18 cellular contexts compared by ENCODE assay signal in the genomic region with DNA sequence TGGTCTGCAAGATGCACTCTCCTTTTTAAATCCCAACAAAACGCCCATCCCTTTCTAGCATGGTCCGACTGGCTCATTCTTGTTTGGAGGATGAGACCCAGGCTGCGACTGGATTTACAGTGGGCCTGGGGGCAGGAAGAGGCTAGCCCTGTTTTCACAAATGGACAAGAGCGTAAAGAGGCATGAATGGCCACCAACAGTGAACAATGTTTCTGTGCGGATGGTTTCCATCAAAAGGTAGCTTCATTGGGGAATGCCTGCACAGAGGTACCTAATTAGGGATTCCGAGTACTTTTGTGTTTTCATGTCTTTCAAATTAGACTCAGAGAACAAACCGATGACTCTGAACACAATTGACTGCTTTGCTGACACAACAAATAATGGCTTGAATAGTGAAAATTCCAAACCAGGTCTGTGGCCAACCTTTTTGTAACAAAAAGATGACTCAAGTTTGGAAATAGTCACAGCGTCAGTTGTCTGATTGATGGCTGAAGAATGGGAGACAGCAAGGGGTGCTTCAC.
DNase-seq lines count a peak whose midpoint lies in the region; TF ChIP-seq lines count a peak whose summit lies in the region.
"Had no signal": no experiment of that assay in that cellular context is flagged by ENCODE, and none has a peak within 500 bp of the region (broad histone marks: within the 10 kb centered on the region; RNA-seq: fewer than 3 reads in every experiment).

No MANE protein-coding gene starts in this region.

- peak overlapping the region; percentile 35 for H3K4me2 ChIP-seq in Loucy (ENCODE audit: low read depth, low read length, poor library complexity, severe bottlenecking)

- no peak overlapping the region for H3K27ac ChIP-seq in esophagus muscularis mucosa (replicated peaks in 1 of 4)
- no peak overlapping the region for H3K27ac ChIP-seq in SJCRH30
- H3K27ac ChIP-seq: left lung, parathyroid adenoma, skin epidermis had no signal

- H2AFZ ChIP-seq in Loucy (ENCODE audit: low read length), result no peak overlapping the region
- H2AFZ ChIP-seq: parathyroid adenoma had no signal

- DNase-seq in EH (ENCODE audit: low read depth) (peak; percentile 65), esophagus muscularis mucosa (ENCODE audit: extremely low spot score) (peak; percentile 78), renal cortical epithelial cell (ENCODE audit: low read depth) (peak; percentile 76), SJCRH30 (no peak), head of caudate nucleus (no peak), BE2C (no peak)
- DNase-seq: activated B cell treated with CpG ODN at 0.5 μM for 24 hours; activated naive CD8-positive, alpha-beta T cell treated with anti-CD3 and anti-CD28 coated beads, Interleukin-2, amount 50 U/mL, for 24 hours; CD4-positive, CD25-positive, alpha-beta regulatory T cell; effector memory CD8-positive, alpha-beta T cell; left lung; NCI-H2029; SHP77 treated with DMSO at 0.1 percent for 48 hours; T-helper 2 cell had no signal

- H4K20me1 ChIP-seq in Loucy (ENCODE audit: insufficient read depth, low read length, poor library complexity, severe bottlenecking), result no peaks in the 10 kb centered on the region

- TF ChIP-seq EP300 in esophagus muscularis mucosa (IDR thresholded peaks at IDR 0.05), result no peak

- H3K36me3 ChIP-seq in Loucy (ENCODE audit: insufficient read depth, low read length) (no peaks in the 10 kb centered on the region), esophagus muscularis mucosa (no peaks in the 10 kb centered on the region), SJCRH30 (no peaks in the 10 kb centered on the region), BE2C (no peaks in the 10 kb centered on the region)
- H3K36me3 ChIP-seq: left lung, thoracic aorta had no signal

- no peak overlapping the region for H3K4me3 ChIP-seq in Loucy (ENCODE audit: low read length, poor library complexity, severe bottlenecking)
- H3K4me3 ChIP-seq in esophagus muscularis mucosa, result no peak overlapping the region
- H3K4me3 ChIP-seq in SJCRH30, result no peak overlapping the region
- no peak overlapping the region for H3K4me3 ChIP-seq in BE2C (ENCODE audit: low read depth, low read length)
- H3K4me3 ChIP-seq: left lung, skin epidermis, thoracic aorta had no signal

- H3K9me3 ChIP-seq in Loucy (ENCODE audit: insufficient read depth, low read depth, low read length) (no peaks in the 10 kb centered on the region), esophagus muscularis mucosa (no peaks in the 10 kb centered on the region), SJCRH30 (replicated peaks) (no peaks in the 10 kb centered on the region), BE2C (no peaks in the 10 kb centered on the region)
- H3K9me3 ChIP-seq: left lung, thoracic aorta had no signal

- TF ChIP-seq POLR2A in esophagus muscularis mucosa (IDR thresholded peaks at IDR 0.05; ENCODE audit: low read depth), result no peak

- peak overlapping the region; percentile 46 for H3K9ac ChIP-seq in Loucy (ENCODE audit: low read depth, low read length, poor library complexity, severe bottlenecking)
- H3K9ac ChIP-seq: parathyroid adenoma had no signal

- 94% methylated on average over 8 of the region's 8 CpGs for WGBS in esophagus muscularis mucosa

- H3K4me1 ChIP-seq in Loucy (ENCODE audit: insufficient read depth, low read length, poor library complexity, severe bottlenecking), result peaks cover 68% of the 10 kb centered on the region
- H3K4me1 ChIP-seq in esophagus muscularis mucosa, result peaks cover 29 to 62% (median 43%) of the 10 kb centered on the region in 4 donors
- no peaks in the 10 kb centered on the region for H3K4me1 ChIP-seq in SJCRH30
- H3K4me1 ChIP-seq in BE2C, result no peaks in the 10 kb centered on the region; the same call in 1 of the 2 replicates
- H3K4me1 ChIP-seq: parathyroid adenoma had no signal

- no peaks in the 10 kb centered on the region for H3K9me2 ChIP-seq in Loucy (replicated peaks; ENCODE audit: low read depth, low read length)

- H3F3A ChIP-seq in Loucy (ENCODE audit: low read depth), result peaks cover 6% of the 10 kb centered on the region; the same call in 1 of the 2 replicates

- H3K79me2 ChIP-seq in Loucy (ENCODE audit: insufficient read depth, low read length), result no peaks in the 10 kb centered on the region
- H3K79me2 ChIP-seq: parathyroid adenoma had no signal

- intact Hi-C loops in esophagus muscularis mucosa (cut with DNase I), result no loop called here
- intact Hi-C loops in head of caudate nucleus (cut with DNase I), result no loop called here

- TF ChIP-seq CTCF in Loucy (conservative IDR thresholded peaks at IDR 0.05; ENCODE audit: low read length), result no peak
- no peak for TF ChIP-seq CTCF in esophagus muscularis mucosa (IDR thresholded peaks at IDR 0.05)
- TF ChIP-seq CTCF in BE2C (IDR thresholded peaks at IDR 0.05; ENCODE audit: low read depth, low read length), result no peak

- no peaks in the 10 kb centered on the region for H3K27me3 ChIP-seq in Loucy (ENCODE audit: insufficient read depth, low read length, poor library complexity, severe bottlenecking)
- H3K27me3 ChIP-seq in esophagus muscularis mucosa, result no peaks in the 10 kb centered on the region
- H3K27me3 ChIP-seq in SJCRH30, result no peaks in the 10 kb centered on the region
- no peaks in the 10 kb centered on the region for H3K27me3 ChIP-seq in BE2C
- H3K27me3 ChIP-seq: left lung had no signal

Comparison
In these comparisons a context has a peak if more than half of its experiments do, and no peak if none do; other contexts are left out.
1. DNase-seq: peak in EH (single experiment), esophagus muscularis mucosa (single experiment) and renal cortical epithelial cell (single experiment); none in SJCRH30 (0 of 2), head of caudate nucleus (0 of 42) and BE2C (single experiment).